In genomic region chr6:52049252-52050050, GRCh38 we compare ENCODE assay signal across 8 cellular contexts. TPM values are rescaled to one million over a fixed set of nuclear protein-coding genes. Genes with fewer than 3 reads are reported as not detected.
DNase-seq lines count a peak whose midpoint lies in the region; ATAC-seq, FAIRE-seq and TF ChIP-seq lines count a peak whose summit lies in the region.

No MANE protein-coding gene starts in this region.

- H3K9me3 ChIP-seq in RWPE2 (ENCODE audit: severe bottlenecking) (no peaks in the 10 kb centered on the region), fibroblast of lung (ENCODE audit: control insufficient read depth, insufficient read depth, low read depth, low read length) (no peaks in the 10 kb centered on the region), psoas muscle (no peaks in the 10 kb centered on the region)

- TF ChIP-seq CTCF in AG09309 (IDR thresholded peaks at IDR 0.05; ENCODE audit: control insufficient read depth, insufficient read depth, low read depth, low read length, missing control alignments), result peak; percentile 70
- TF ChIP-seq CTCF in RWPE2 (IDR thresholded peaks at IDR 0.05; ENCODE audit: poor library complexity, severe bottlenecking), result peak; percentile 83
- TF ChIP-seq CTCF in fibroblast of lung (conservative IDR thresholded peaks at IDR 0.05 in 1 of 2, IDR thresholded peaks at IDR 0.05 in 1 of 2; ENCODE audit: low read depth in 1 of 2, low read length in 2 of 2), result peak; percentile 53 to 72
- TF ChIP-seq CTCF in psoas muscle (IDR thresholded peaks at IDR 0.05), result peak; percentile 62

- no peaks in the 10 kb centered on the region for H3K4me1 ChIP-seq in RWPE2 (ENCODE audit: insufficient read depth, poor library complexity, severe bottlenecking)
- no peaks in the 10 kb centered on the region for H3K4me1 ChIP-seq in fibroblast of lung (ENCODE audit: control insufficient read depth, extremely low read depth, insufficient read depth, low read length)
- H3K4me1 ChIP-seq in psoas muscle, result no peaks in the 10 kb centered on the region

- WGBS in psoas muscle, 3 donors, result 45 to 54% (median 47%) methylated on average over 3 of the region's 3 CpGs

- no peaks in the 10 kb centered on the region for H3K79me2 ChIP-seq in fibroblast of lung (ENCODE audit: control insufficient read depth, insufficient read depth, low read length)

- H3K27ac ChIP-seq in RWPE2 (ENCODE audit: poor library complexity, severe bottlenecking) (no peak overlapping the region), fibroblast of lung (ENCODE audit: insufficient read depth, low read length) (no peak overlapping the region), psoas muscle (no peak overlapping the region)

- H3K4me3 ChIP-seq in AG09309 (ENCODE audit: control insufficient read depth, low read depth, low read length) (no peak overlapping the region), RWPE2 (ENCODE audit: severe bottlenecking) (no peak overlapping the region), fibroblast of lung (replicated peaks in 1 of 4; ENCODE audit: control extremely low read depth in 1 of 4, insufficient read depth in 1 of 4, low read depth in 3 of 4, low read length in 4 of 4) (no peak overlapping the region), psoas muscle (no peak overlapping the region)

- intact Hi-C loops in psoas muscle (cut with DNase I), result no loop called here

- H3K9ac ChIP-seq in fibroblast of lung (ENCODE audit: insufficient read depth, low read length), result no peak overlapping the region

- H3K27me3 ChIP-seq in RWPE2 (ENCODE audit: insufficient read depth, poor library complexity, severe bottlenecking) (peaks cover 26% of the 10 kb centered on the region), fibroblast of lung (ENCODE audit: control insufficient read depth, insufficient read depth, low read length) (no peaks in the 10 kb centered on the region), psoas muscle (ENCODE audit: insufficient read depth in 3 of 3, low read length in 2 of 3) (no peaks in the 10 kb centered on the region)

- no peak for TF ChIP-seq POLR2A in GM12891 (IDR thresholded peaks at IDR 0.05; ENCODE audit: low read depth, low read length)
- TF ChIP-seq POLR2A in GM18505 (IDR thresholded peaks at IDR 0.05; ENCODE audit: borderline replicate concordance, extremely low read depth, insufficient read depth, insufficient read length), result no peak

- no peak overlapping the region for H2AFZ ChIP-seq in fibroblast of lung (ENCODE audit: low read length)

- H3K4me2 ChIP-seq in fibroblast of lung (ENCODE audit: extremely low read depth, insufficient read depth, low read length), result no peak overlapping the region

- peak; percentile 36; the same call in 1 of the 3 replicates for ATAC-seq in RWPE2 (ENCODE audit: low read depth)
- ATAC-seq in psoas muscle, result peak in 1 of 4 donors; percentile 56
- no peak for ATAC-seq in GM18505 (IDR thresholded peaks at IDR 0.05; ENCODE audit: unreplicated experiment)

- DNase-seq in AG09309 (ENCODE audit: low read depth) (peak; percentile 17), GM12891 (ENCODE audit: insufficient read length, low spot score) (no peak), HT1080 (ENCODE audit: low read depth) (peak; percentile 11), RWPE2 (ENCODE audit: low spot score) (no peak), fibroblast of lung (ENCODE audit: low read depth in 2 of 2) (peak; percentile 10 to 55), psoas muscle (no peak)
- DNase-seq in activated CD8-positive, alpha-beta memory T cell treated with anti-CD3 and anti-CD28 coated beads, Interleukin-2, amount 50 U/mL, for 4 hours, result no peak

- FAIRE-seq in GM12891 (lab: Jason Lieb, UNC), result peak; percentile 77

- H4K20me1 ChIP-seq in fibroblast of lung (ENCODE audit: control insufficient read depth, extremely low read depth, insufficient read depth, low read length), result no peaks in the 10 kb centered on the region

- no peaks in the 10 kb centered on the region for H3K36me3 ChIP-seq in RWPE2 (ENCODE audit: low read depth)
- H3K36me3 ChIP-seq in fibroblast of lung (ENCODE audit: control insufficient read depth, insufficient read depth, low read length), result no peaks in the 10 kb centered on the region
- H3K36me3 ChIP-seq in psoas muscle (ENCODE audit: insufficient read depth in 1 of 2, low read depth in 1 of 2), result no peaks in the 10 kb centered on the region

TF ChIP-seq in GM12891, 5 proteins besides CTCF, POLR2A, EP300 and RAD21:
- no peak for TF ChIP-seq POU2F2 (IDR thresholded peaks at IDR 0.05; ENCODE audit: low read depth, low read length)
- no peak for TF ChIP-seq PAX5 (IDR thresholded peaks at IDR 0.05; ENCODE audit: insufficient read depth, low read length, severe bottlenecking)
- TF ChIP-seq SPI1 (IDR thresholded peaks at IDR 0.05; ENCODE audit: low read depth, low read length), result no peak
- TF ChIP-seq POLR2AphosphoS5 (IDR thresholded peaks at IDR 0.05; ENCODE audit: low read depth, low read length), result no peak
- no peak for TF ChIP-seq TAF1 (IDR thresholded peaks at IDR 0.05; ENCODE audit: low read depth, low read length)

RNA-seq across cellular contexts. Expression of gene PKHD1, which starts 38.0 kb away (rescaled TPM):
- 0.04 TPM for polyA plus RNA-seq in GM12891 (2012; ENCODE audit: low read depth, missing spikeins)
- not detected in 2 replicates for total RNA-seq in HT1080 (2014; rRNA removed; shearing (Covaris generic))
- polyA plus RNA-seq in HT1080 (2015; cell fraction: cytosol; rRNA removed), result not detected in 2 replicates
- polyA plus RNA-seq in HT1080 (2015; cell fraction: nucleus; rRNA removed), result not detected in 2 replicates
- not detected in 2 replicates for total RNA-seq in fibroblast of lung
- polyA plus RNA-seq in fibroblast of lung, result not detected in 2 replicates
- polyA plus RNA-seq in fibroblast of lung (2012), result not detected in 2 replicates
- polyA minus RNA-seq in fibroblast of lung (ENCODE audit: low replicate concordance), result 0.04 TPM in 1 of 2 replicates, not detected in the other
- total RNA-seq in psoas muscle, result under 1 TPM in 3 of 4 donors, not detected in 1; 0.02 to 0.11 (median 0.04) TPM
- polyA plus RNA-seq in psoas muscle, result under 1 TPM in 2 of 3 donors, not detected in 1; under 0.01 to 0.01 TPM

Comparison
In these comparisons a context has a peak if more than half of its experiments do, and no peak if none do; other contexts are left out.
1. DNase-seq: peak in AG09309 (single experiment), HT1080 (single experiment) and fibroblast of lung (2 of 2); none in GM12891 (single experiment), RWPE2 (single experiment), psoas muscle (0 of 2) and activated CD8-positive, alpha-beta memory T cell treated with anti-CD3 and anti-CD28 coated beads, Interleukin-2, amount 50 U/mL, for 4 hours (single experiment).
2. Peak in every context shown above with its lines, with median percentiles within 50 percentile points of each other: CTCF ChIP-seq.